In the genomic region with DNA sequence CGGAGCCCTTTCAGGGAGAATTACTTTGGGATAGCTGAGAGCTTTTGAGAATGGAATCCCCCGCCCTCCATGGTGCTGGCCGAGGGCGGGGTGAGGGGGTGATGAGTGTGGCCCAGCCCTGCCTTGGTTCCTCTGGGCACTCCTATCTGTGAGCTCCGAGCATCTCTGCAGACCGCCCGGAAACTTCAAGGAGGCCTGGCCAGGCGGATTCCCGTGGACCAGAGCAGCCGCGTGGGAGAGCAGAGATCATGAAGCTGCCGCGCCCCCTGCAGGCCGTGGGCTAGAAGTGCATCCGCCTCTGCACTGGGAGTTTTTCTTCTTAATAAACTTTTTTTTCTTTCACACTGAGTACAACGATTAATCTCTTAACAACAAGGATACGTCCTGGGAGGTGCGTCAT, we compare ENCODE assay signal across 8 cellular contexts.
DNase-seq lines count a peak whose midpoint lies in the region; ATAC-seq and TF ChIP-seq lines count a peak whose summit lies in the region.

No MANE protein-coding gene starts in this region.

- no peaks in the 10 kb centered on the region; the same call in 1 of the 2 replicates for H3K27me3 Mint-ChIP-seq in HFFc6 (ENCODE audit: insufficient read depth)
- H3K27me3 Mint-ChIP-seq in activated CD4-positive, alpha-beta memory T cell treated with anti-CD3 and anti-CD28 coated beads for 36 hours: no peaks in the 10 kb centered on the region

- peak; percentile 77 for TF ChIP-seq CTCF in HFFc6 (IDR thresholded peaks at IDR 0.05)

- ATAC-seq in left colon (peak; percentile 83), HG03139 (IDR thresholded peaks at IDR 0.05; ENCODE audit: unreplicated experiment) (no peak), GM18870 (IDR thresholded peaks at IDR 0.05; ENCODE audit: unreplicated experiment) (no peak)

- intact Hi-C loops in activated CD4-positive, alpha-beta memory T cell treated with anti-CD3 and anti-CD28 coated beads for 36 hours (cut with micrococcal nuclease): no loop called here
- intact Hi-C loops in left colon (cut with DNase I, micrococcal nuclease): no loop called here

- DNase-seq in NCI-H446 (lab: John Stamatoyannopoulos, UW) (peak; percentile 0 to 42), NCI-H446 treated with DMSO at 0.1 percent for 48 hours (lab: John Stamatoyannopoulos, UW) (no peak), HFFc6 (no peak), left colon (peak in 1 of 2 donors; percentile 60), NCI-H2107 treated with DMSO at 0.1 percent for 48 hours (lab: John Stamatoyannopoulos, UW; ENCODE audit: unreplicated experiment) (no peak)
- peak; percentile 31 for DNase-seq in activated CD4-positive, alpha-beta memory T cell treated with anti-CD3 and anti-CD28 coated beads for 36 hours

- no peaks in the 10 kb centered on the region for H3K4me1 Mint-ChIP-seq in HFFc6 (ENCODE audit: low read depth)
- no peaks in the 10 kb centered on the region for H3K4me1 Mint-ChIP-seq in activated CD4-positive, alpha-beta memory T cell treated with anti-CD3 and anti-CD28 coated beads for 36 hours (ENCODE audit: low read depth)

- CTCF ChIA-PET in activated CD4-positive, alpha-beta memory T cell treated with anti-CD3 and anti-CD28 coated beads for 36 hours (lab: Charles Lee): interaction anchor here (0.9 to 1.2 kb wide), 3 partner anchors 12 to 250 kb away, joined by 3 read pairs; no protein-coding TSS in a partner anchor

- no peak overlapping the region for H3K4me3 Mint-ChIP-seq in HFFc6
- no peak overlapping the region for H3K4me3 Mint-ChIP-seq in activated CD4-positive, alpha-beta memory T cell treated with anti-CD3 and anti-CD28 coated beads for 36 hours

- POLR2A ChIA-PET in activated CD4-positive, alpha-beta memory T cell treated with anti-CD3 and anti-CD28 coated beads for 36 hours (lab: Charles Lee): interaction anchor here (0.6 to 1.1 kb wide), 2 partner anchors 11 to 405 kb away, joined by 3 to 4 read pairs; no protein-coding TSS in a partner anchor

- no peaks in the 10 kb centered on the region for H3K36me3 Mint-ChIP-seq in HFFc6 (ENCODE audit: low read depth)
- H3K36me3 Mint-ChIP-seq in activated CD4-positive, alpha-beta memory T cell treated with anti-CD3 and anti-CD28 coated beads for 36 hours: no peaks in the 10 kb centered on the region

- H3K9me3 Mint-ChIP-seq in HFFc6: peaks cover 14% of the 10 kb centered on the region; the same call in 1 of the 2 replicates
- H3K9me3 Mint-ChIP-seq in activated CD4-positive, alpha-beta memory T cell treated with anti-CD3 and anti-CD28 coated beads for 36 hours: no peaks in the 10 kb centered on the region

- H3K27ac Mint-ChIP-seq in HFFc6: no peak overlapping the region
- no peak overlapping the region for H3K27ac Mint-ChIP-seq in activated CD4-positive, alpha-beta memory T cell treated with anti-CD3 and anti-CD28 coated beads for 36 hours

Comparison
In these comparisons a context has a peak if more than half of its experiments do, and no peak if none do; other contexts are left out.
1. DNase-seq: peak in NCI-H446 (2 of 2) and activated CD4-positive, alpha-beta memory T cell treated with anti-CD3 and anti-CD28 coated beads for 36 hours (single experiment); none in NCI-H446 treated with DMSO at 0.1 percent for 48 hours (single experiment), HFFc6 (single experiment) and NCI-H2107 treated with DMSO at 0.1 percent for 48 hours (single experiment).